ENCODE assay signal across 20 cellular contexts in genomic region chr12:2851931-2852330, GRCh38. TPM values are rescaled to one million over a fixed set of nuclear protein-coding genes. Genes with fewer than 3 reads are reported as not detected.
DNase-seq lines count a peak whose midpoint lies in the region; ATAC-seq and TF ChIP-seq lines count a peak whose summit lies in the region.
"Had no signal": no experiment of that assay in that cellular context is flagged by ENCODE, and none has a peak within 500 bp of the region (broad histone marks: within the 10 kb centered on the region; RNA-seq: fewer than 3 reads in every experiment).

No MANE protein-coding gene starts in this region.

- H3K4me1 ChIP-seq in stomach, result peaks cover 0 to 13% (median 0%) of the 10 kb centered on the region in 4 donors
- H3K4me1 ChIP-seq: HAP-1 had no signal

- intact Hi-C loops in stomach (cut with DNase I; ENCODE audit: low total_unique reads), result loop anchor here (10.0 kb wide), 2 partner anchors 93 to 183 kb away; no protein-coding TSS in a partner anchor

- no peak overlapping the region for H3K27ac ChIP-seq in stomach

- H3K4me3 ChIP-seq in stomach, result no peak overlapping the region
- H3K4me3 ChIP-seq: GM23338, HAP-1 had no signal

- no peaks in the 10 kb centered on the region for H3K27me3 ChIP-seq in stomach

- peaks cover 0 to 11% (median under 1%) of the 10 kb centered on the region in 4 donors for H3K36me3 ChIP-seq in stomach
- H3K36me3 ChIP-seq: HAP-1 had no signal

- TF ChIP-seq EP300 in stomach (IDR thresholded peaks at IDR 0.05), result no peak

- peak; percentile 19 for DNase-seq in EH (ENCODE audit: low read depth)
- peak; percentile 34 for DNase-seq in SK-MEL-5 (ENCODE audit: low read depth, low spot score)
- DNase-seq in myocyte (ENCODE audit: low read depth), result peak; percentile 67
- DNase-seq in stomach, result no peak
- DNase-seq in cortex of kidney (lab: John Stamatoyannopoulos, UW), result no peak
- DNase-seq: CD4-positive, alpha-beta T cell; CD8-positive, alpha-beta memory T cell; DMS 273 treated with DMSO at 0.1 percent for 48 hours; DMS79; GF-D8; HFFc6 had no signal

- no peak for ATAC-seq in HG03354 (IDR thresholded peaks at IDR 0.05; ENCODE audit: poor library complexity, severe bottlenecking, unreplicated experiment)
- no peak for ATAC-seq in HG02884 (IDR thresholded peaks at IDR 0.05; ENCODE audit: unreplicated experiment)
- ATAC-seq: GM23338 had no signal

- whole genome bisulfite sequencing in stomach, 5 donors, result 89 to 97% (median 94%) methylated on average over 3 of the region's 3 CpGs

- no peaks in the 10 kb centered on the region for H3K9me3 ChIP-seq in stomach
- H3K9me3 ChIP-seq: HAP-1 had no signal

- TF ChIP-seq CTCF in stomach (IDR thresholded peaks at IDR 0.05), result no peak

- in situ Hi-C loops in SK-MEL-5 (cut with HindIII; ENCODE audit: low pct_unique_long_range_greater_than_20kb, low sequenced_read_pairs), result no loop called here

- TF ChIP-seq POLR2A in stomach (IDR thresholded peaks at IDR 0.05), result no peak

RNA-seq across cellular contexts. Expression of gene TEX52, which starts 4.9 kb away (rescaled TPM):
- not detected in 2 replicates for total RNA-seq in SK-MEL-5 (2014; rRNA removed; shearing (Covaris generic))
- not detected in 2 replicates for polyA plus RNA-seq in SK-MEL-5 (2015; cell fraction: cytosol; rRNA removed)
- polyA plus RNA-seq in SK-MEL-5 (2015; cell fraction: nucleus; rRNA removed), result not detected in 2 replicates
- not detected in 2 replicates for total RNA-seq in myocyte
- 0.97 TPM for polyA plus RNA-seq in myocyte (2012)
- not detected for total RNA-seq in stomach
- polyA plus RNA-seq in stomach, result not detected
- total RNA-seq: A172; A673; CD4-positive, alpha-beta T cell; CD8-positive, alpha-beta memory T cell; G401; GM23338; HFFc6 had no signal
- polyA plus RNA-seq: BJ; CD14-positive monocyte; CD8-positive, alpha-beta memory T cell; GM23338 had no signal

RNA-seq across cellular contexts. Expression of gene NRIP2, which starts 17.1 kb away (rescaled TPM):
- 0.05 TPM in 1 of 2 replicates, not detected in the other for total RNA-seq in SK-MEL-5 (2014; rRNA removed; shearing (Covaris generic))
- polyA plus RNA-seq in SK-MEL-5 (2015; cell fraction: cytosol; rRNA removed), result 0.24 TPM in 1 of 2 replicates, not detected in the other
- polyA plus RNA-seq in SK-MEL-5 (2015; cell fraction: nucleus; rRNA removed), result 0.77 and 1.5 TPM in 2 replicates
- total RNA-seq in myocyte (0.64 and 2.1 TPM in 2 replicates), stomach (10 to 100 TPM in 1 of 5 donors, 1 to 10 TPM in 1, under 1 TPM in 1, not detected in 2; 0.92 to 24.3 (median 4.7) TPM)
- 1.0 TPM for polyA plus RNA-seq in myocyte (2012)
- polyA plus RNA-seq in stomach, result under 1 TPM; 0.31 to 0.87 (median 0.63) TPM
- total RNA-seq: A172; CD4-positive, alpha-beta T cell; CD8-positive, alpha-beta memory T cell; G401; GM23338; HFFc6 had no signal
- polyA plus RNA-seq: BJ had no signal

RNA-seq across cellular contexts. Expression of gene FOXM1, which starts 25.0 kb away (rescaled TPM):
- total RNA-seq in SK-MEL-5 (2014; rRNA removed; shearing (Covaris generic)), result 21.8 and 28.8 TPM in 2 replicates
- 65.0 and 87.3 TPM in 2 replicates for polyA plus RNA-seq in SK-MEL-5 (2015; cell fraction: cytosol; rRNA removed)
- 41.0 and 41.8 TPM in 2 replicates for polyA plus RNA-seq in SK-MEL-5 (2015; cell fraction: nucleus; rRNA removed)
- total RNA-seq in myocyte (0.94 and 1.3 TPM in 2 replicates), stomach (10 to 100 TPM in 2 of 5 donors, 1 to 10 TPM in 2, not detected in 1; 3.5 to 23.2 (median 7.1) TPM)
- 1.5 TPM for polyA plus RNA-seq in myocyte (2012)
- 10 to 100 TPM in 1 of 3 donors, 1 to 10 TPM in 2; 3.7 to 10.5 (median 7.6) TPM for polyA plus RNA-seq in stomach
- polyA plus RNA-seq: CD14-positive monocyte had no signal

RNA-seq across cellular contexts. Expression of gene RHNO1, which starts 25.1 kb away (rescaled TPM):
- total RNA-seq in SK-MEL-5 (2014; rRNA removed; shearing (Covaris generic)), result 34.8 and 40.9 TPM in 2 replicates
- polyA plus RNA-seq in SK-MEL-5 (2015; cell fraction: cytosol; rRNA removed), result 32.2 and 40.0 TPM in 2 replicates
- polyA plus RNA-seq in SK-MEL-5 (2015; cell fraction: nucleus; rRNA removed), result 16.4 and 24.5 TPM in 2 replicates
- total RNA-seq in myocyte (23.2 and 24.3 TPM in 2 replicates), stomach (10 to 100 TPM in 2 of 5 donors, 1 to 10 TPM in 2, not detected in 1; 7.0 to 92.0 (median 14.1) TPM)
- 23.0 TPM for polyA plus RNA-seq in myocyte (2012)
- 10 to 100 TPM; 12.7 to 18.4 (median 14.7) TPM for polyA plus RNA-seq in stomach

RNA-seq across cellular contexts. Expression of gene TULP3, which starts 38.8 kb away (rescaled TPM):
- total RNA-seq in SK-MEL-5 (2014; rRNA removed; shearing (Covaris generic)), result 25.3 and 27.1 TPM in 2 replicates
- polyA plus RNA-seq in SK-MEL-5 (2015; cell fraction: cytosol; rRNA removed), result 17.0 and 20.4 TPM in 2 replicates
- polyA plus RNA-seq in SK-MEL-5 (2015; cell fraction: nucleus; rRNA removed), result 12.2 and 13.7 TPM in 2 replicates
- total RNA-seq in myocyte (35.0 and 39.3 TPM in 2 replicates), stomach (10 to 100 TPM; 10.7 to 73.5 (median 30.3) TPM)
- polyA plus RNA-seq in myocyte (2012), result 30.4 TPM
- polyA plus RNA-seq in stomach, result 10 to 100 TPM in 2 of 3 donors, 1 to 10 TPM in 1; 9.2 to 11.7 (median 11.3) TPM

Comparison
In these comparisons a context has a peak if more than half of its experiments do, and no peak if none do; other contexts are left out.
1. DNase-seq: peak in EH (single experiment), SK-MEL-5 (single experiment) and myocyte (single experiment); none in stomach (single experiment) and cortex of kidney (single experiment).